ENCODE assay signal across 2 cellular contexts in genomic region chr12:85007836-85008235, GRCh38.
TF ChIP-seq lines count a peak whose summit lies in the region.

No MANE protein-coding gene starts in this region.

TF ChIP-seq in A549, 52 proteins besides CTCF, POLR2A, EP300 and RAD21:
- TF ChIP-seq KDM1A (IDR thresholded peaks at IDR 0.05; ENCODE audit: low read depth) (no peak), KDM5A (IDR thresholded peaks at IDR 0.05) (no peak), ZC3H11A (IDR thresholded peaks at IDR 0.05) (no peak), BCL3 (IDR thresholded peaks at IDR 0.05) (no peak), HMGXB4 (CRISPR knock-in tag; IDR thresholded peaks at IDR 0.05; ENCODE audit: borderline replicate concordance) (no peak), HOXA7 (CRISPR knock-in tag; IDR thresholded peaks at IDR 0.05) (no peak), CBX8 (IDR thresholded peaks at IDR 0.05) (no peak), NFE2L2 (conservative IDR thresholded peaks at IDR 0.05; ENCODE audit: low read length) (no peak), NR3C1 (IDR thresholded peaks at IDR 0.05) (no peak), ATOH8 (CRISPR knock-in tag; IDR thresholded peaks at IDR 0.05; ENCODE audit: low read depth) (no peak), ZNF302 (CRISPR knock-in tag; IDR thresholded peaks at IDR 0.05) (no peak), HEYL (CRISPR knock-in tag; IDR thresholded peaks at IDR 0.05) (no peak), USF2 (IDR thresholded peaks at IDR 0.05) (no peak), GATA3 (IDR thresholded peaks at IDR 0.05; ENCODE audit: borderline replicate concordance) (no peak), POLR2AphosphoS2 (conservative IDR thresholded peaks at IDR 0.05; ENCODE audit: low read length) (no peak), NPAS2 (CRISPR knock-in tag; IDR thresholded peaks at IDR 0.05; ENCODE audit: borderline replicate concordance) (no peak), SMC3 (IDR thresholded peaks at IDR 0.05) (no peak), PBX3 (IDR thresholded peaks at IDR 0.05) (no peak)

TF ChIP-seq in endothelial cell of umbilical vein, 7 proteins besides CTCF, POLR2A, EP300 and RAD21:
- TF ChIP-seq MYC (IDR thresholded peaks at IDR 0.05; ENCODE audit: low read depth, low read length), result no peak
